1 cellular context compared by ENCODE assay signal in genomic region chr3:37990527-37990926, GRCh38.
TF ChIP-seq lines count a peak whose summit lies in the region.

Gene VILL, plus strand, starts transcription at chr3:37990786. Its CDS starts 2,887 bp downstream, at chr3:37993673.

TF ChIP-seq in H1, 55 proteins besides CTCF, POLR2A, EP300 and RAD21 (continued from another document):
- TF ChIP-seq SAP30 (IDR thresholded peaks at IDR 0.05; ENCODE audit: insufficient read depth, insufficient replicate concordance, low read length) (no peak), KDM1A (IDR thresholded peaks at IDR 0.05; ENCODE audit: borderline replicate concordance, low read length) (no peak)
